In genomic region chr1:76833856-76834255, GRCh38 we compare ENCODE assay signal across 28 cellular contexts. TPM values are rescaled to one million over a fixed set of nuclear protein-coding genes. Genes with fewer than 3 reads are reported as not detected.
"Had no signal": no experiment of that assay in that cellular context is flagged by ENCODE, and none has a peak within 500 bp of the region (broad histone marks: within the 10 kb centered on the region; RNA-seq: fewer than 3 reads in every experiment).

No MANE protein-coding gene starts in this region.

- H3K27ac ChIP-seq: colonic mucosa, epithelial cell of prostate, esophagus squamous epithelium, gastrocnemius medialis, heart right ventricle, left lung, lower lobe of right lung had no signal

- H3K4me3 ChIP-seq: colonic mucosa, esophagus squamous epithelium, gastrocnemius medialis, heart right ventricle, left lung, lower lobe of right lung had no signal

- DNase-seq: colonic mucosa; cortex of kidney; effector CD8-positive, alpha-beta T cell; effector memory CD8-positive, alpha-beta T cell; endodermal cell; erythroblast; esophagus squamous epithelium; foreskin fibroblast; gastrocnemius medialis; glutamatergic neuron; head of caudate nucleus; heart right ventricle; hippocampal formation; left cardiac atrium; left lung; left ventricle myocardium superior; lower lobe of right lung; mesendoderm; midbrain; naive B cell had no signal

- H3K4me3 Mint-ChIP-seq: dendritic cell treated with granulocyte-macrophage colony-stimulating factor and Interleukin-4, amounts not matched to agents 40 ng/mL and 50 ng/mL, for 4 days; effector memory CD8-positive, alpha-beta T cell; endodermal cell; memory B cell; naive B cell had no signal

- ATAC-seq: effector memory CD8-positive, alpha-beta T cell; esophagus mucosa; gastrocnemius medialis; heart right ventricle; left cardiac atrium; left lung; left ventricle myocardium superior; lower lobe of right lung had no signal

- H3K9me3 ChIP-seq: colonic mucosa, esophagus squamous epithelium, gastrocnemius medialis, left lung, lower lobe of right lung had no signal

- H3K9me3 Mint-ChIP-seq: dendritic cell treated with granulocyte-macrophage colony-stimulating factor and Interleukin-4, amounts not matched to agents 40 ng/mL and 50 ng/mL, for 4 days; effector memory CD8-positive, alpha-beta T cell had no signal

- H3K36me3 Mint-ChIP-seq: memory B cell, naive B cell had no signal

- H3K36me3 ChIP-seq: colonic mucosa, esophagus squamous epithelium, gastrocnemius medialis, heart right ventricle, left lung, lower lobe of right lung had no signal

- H3K4me1 ChIP-seq: colonic mucosa, esophagus squamous epithelium, gastrocnemius medialis, heart right ventricle, left lung, lower lobe of right lung had no signal

- H3K27ac Mint-ChIP-seq: dendritic cell treated with granulocyte-macrophage colony-stimulating factor and Interleukin-4, amounts not matched to agents 40 ng/mL and 50 ng/mL, for 4 days; effector memory CD8-positive, alpha-beta T cell; endodermal cell; memory B cell; naive B cell had no signal

- H3K4me1 Mint-ChIP-seq: endodermal cell, memory B cell had no signal

- H3K27me3 ChIP-seq: colonic mucosa, esophagus squamous epithelium, gastrocnemius medialis, heart right ventricle, left lung had no signal

- H3K27me3 Mint-ChIP-seq: dendritic cell treated with granulocyte-macrophage colony-stimulating factor and Interleukin-4, amounts not matched to agents 40 ng/mL and 50 ng/mL, for 4 days; effector memory CD8-positive, alpha-beta T cell had no signal

RNA-seq across cellular contexts. Expression of gene ST6GALNAC5, which starts 33.4 kb away (rescaled TPM):
- total RNA-seq: dermis microvascular lymphatic vessel endothelial cell, glomerular endothelial cell, lung microvascular endothelial cell, mononuclear cell had no signal
